In the genomic region with DNA sequence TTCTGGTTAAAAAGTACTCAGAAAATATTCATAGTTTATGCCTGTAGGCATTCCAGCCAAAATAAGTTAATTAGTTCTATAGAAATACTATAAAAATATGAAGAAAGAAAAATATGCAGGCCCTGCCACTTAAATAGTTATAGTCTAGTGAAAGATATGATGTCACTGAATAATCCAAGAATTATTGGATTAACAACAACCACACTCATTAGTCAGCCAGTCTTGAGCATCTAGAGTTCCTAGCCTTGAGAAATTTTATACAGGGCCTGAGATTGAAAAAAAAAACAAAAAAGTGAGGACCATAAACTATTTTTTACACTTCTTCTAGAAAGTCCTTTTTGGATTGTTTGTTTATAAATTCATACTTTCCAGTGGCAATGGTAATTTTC, we compare ENCODE assay signal across 30 cellular contexts.
"Had no signal": no experiment of that assay in that cellular context is flagged by ENCODE, and none has a peak within 500 bp of the region (broad histone marks: within the 10 kb centered on the region; RNA-seq: fewer than 3 reads in every experiment).

No MANE protein-coding gene starts in this region.

- FAIRE-seq: TTC549 had no signal

- H3K4me3 Mint-ChIP-seq: activated CD8-positive, alpha-beta T cell treated with anti-CD3 and anti-CD28 coated beads for 36 hours; activated naive CD4-positive, alpha-beta T cell treated with anti-CD3 and anti-CD28 coated beads, Interleukin-2, amount 10 ng/mL, durations not matched to agents 7 days and 5 days; activated naive CD8-positive, alpha-beta T cell treated with anti-CD3 and anti-CD28 coated beads for 36 hours; activated T-cell treated with anti-CD3 and anti-CD28 coated beads, Interleukin-2, amount 50 U/mL, for 72 hours had no signal

- ATAC-seq: activated CD4-positive, CD25-positive, alpha-beta regulatory T cell treated with anti-CD3 and anti-CD28 coated beads, Interleukin-2, amount 50 U/mL, for 24 hours; activated CD8-positive, alpha-beta T cell treated with anti-CD3 and anti-CD28 coated beads for 36 hours; activated T-cell treated with anti-CD3 and anti-CD28 coated beads, Interleukin-2, amount 50 U/mL, for 72 hours had no signal

- H3K27me3 Mint-ChIP-seq: activated CD8-positive, alpha-beta T cell treated with anti-CD3 and anti-CD28 coated beads for 36 hours; activated naive CD4-positive, alpha-beta T cell treated with anti-CD3 and anti-CD28 coated beads, Interleukin-2, amount 10 ng/mL, durations not matched to agents 7 days and 5 days; activated naive CD8-positive, alpha-beta T cell treated with anti-CD3 and anti-CD28 coated beads for 36 hours had no signal

- DNase-seq: activated CD4-positive, alpha-beta T cell treated with anti-CD3 and anti-CD28 coated beads for 4 hours; activated CD8-positive, alpha-beta memory T cell treated with anti-CD3 and anti-CD28 coated beads, Interleukin-2, amount 50 U/mL, for 4 hours; activated CD8-positive, alpha-beta T cell treated with anti-CD3 and anti-CD28 coated beads for 36 hours; activated gamma-delta T cell treated with Interleukin-2 at 50 U/mL for 16 hours; activated naive CD4-positive, alpha-beta T cell treated with anti-CD3 and anti-CD28 coated beads, Interleukin-2, amount 10 ng/mL, durations not matched to agents 7 days and 5 days; activated naive CD8-positive, alpha-beta T cell treated with anti-CD3 and anti-CD28 coated beads for 36 hours; activated T-cell treated with anti-CD3 and anti-CD28 coated beads, Interleukin-2, amount 50 U/mL, for 72 hours; adrenal gland; aorta; caudate nucleus; KG1; NCI-H1092; NCI-H1417; NCI-H1930; NCI-H2107; NCI-H2171 treated with DMSO at 0.1 percent for 48 hours; NCI-H226; NCI-H526; NCI-H774; NK-92 treated with Interleukin-12 subunit alpha and Interleukin-12 subunit beta, amount 100 ng/mL, for 24 hours; Peyer's patch; Right ventricle myocardium superior; SJCRH30; T-helper 2 cell; T1000 had no signal

- H3K27me3 ChIP-seq: adrenal gland, breast epithelium, Peyer's patch had no signal

- H3K4me1 ChIP-seq: adrenal gland, breast epithelium, Peyer's patch, SJCRH30 had no signal

- H3K4me3 ChIP-seq: adrenal gland, breast epithelium, Peyer's patch, SJCRH30 had no signal

- H3K36me3 ChIP-seq: adrenal gland, breast epithelium, Peyer's patch, SJCRH30 had no signal

- H3K9me3 ChIP-seq: adrenal gland, breast epithelium, Peyer's patch had no signal

- H3K27ac ChIP-seq: adrenal gland, breast epithelium, Peyer's patch, RWPE1, SJCRH30 had no signal

- H3K27ac Mint-ChIP-seq: activated CD8-positive, alpha-beta T cell treated with anti-CD3 and anti-CD28 coated beads for 36 hours; activated naive CD4-positive, alpha-beta T cell treated with anti-CD3 and anti-CD28 coated beads, Interleukin-2, amount 10 ng/mL, durations not matched to agents 7 days and 5 days; activated naive CD8-positive, alpha-beta T cell treated with anti-CD3 and anti-CD28 coated beads for 36 hours; activated T-cell treated with anti-CD3 and anti-CD28 coated beads, Interleukin-2, amount 50 U/mL, for 72 hours; activated T-helper 2 cell treated with anti-CD3 and anti-CD28 coated beads, Interferon-gamma antibody, Interleukin-2, Interleukin-4, amounts not matched to agents 10 μg/mL and 5 μg/mL and 100 μg/mL, durations not matched to agents 14 hours and 24 hours and 36 hours had no signal

- H3K36me3 Mint-ChIP-seq: activated naive CD4-positive, alpha-beta T cell treated with anti-CD3 and anti-CD28 coated beads, Interleukin-2, amount 10 ng/mL, durations not matched to agents 7 days and 5 days; activated naive CD8-positive, alpha-beta T cell treated with anti-CD3 and anti-CD28 coated beads for 36 hours had no signal

- H3K4me1 Mint-ChIP-seq: activated naive CD4-positive, alpha-beta T cell treated with anti-CD3 and anti-CD28 coated beads, Interleukin-2, amount 10 ng/mL, durations not matched to agents 7 days and 5 days; activated naive CD8-positive, alpha-beta T cell treated with anti-CD3 and anti-CD28 coated beads for 36 hours had no signal
